Comparison of ENCODE assay signal across 10 cellular contexts in the genomic region with DNA sequence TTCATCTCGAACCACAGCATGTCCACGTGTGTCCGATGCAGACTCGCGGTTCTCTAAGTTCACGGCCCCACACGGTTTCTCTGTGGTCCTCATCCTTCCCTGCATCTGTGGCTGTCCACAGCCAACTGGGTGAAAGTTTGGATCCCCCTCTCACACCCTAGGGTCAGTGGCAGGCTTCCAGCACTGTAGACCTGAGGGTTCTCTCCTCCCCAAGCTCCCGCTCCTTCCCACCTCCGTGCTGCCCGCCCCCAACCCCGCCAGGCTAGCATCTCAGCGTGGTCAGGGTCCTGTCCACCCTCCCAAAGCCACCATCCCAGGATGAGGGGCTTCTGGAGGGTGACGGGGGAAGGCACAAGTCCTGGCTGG. TPM values are rescaled to one million over a fixed set of nuclear protein-coding genes. Genes with fewer than 3 reads are reported as not detected.
DNase-seq lines count a peak whose midpoint lies in the region; ATAC-seq and TF ChIP-seq lines count a peak whose summit lies in the region.
"Had no signal": no experiment of that assay in that cellular context is flagged by ENCODE, and none has a peak within 500 bp of the region (broad histone marks: within the 10 kb centered on the region; RNA-seq: fewer than 3 reads in every experiment).

No MANE protein-coding gene starts in this region.

- peak overlapping the region; percentile 26 for H3K4me3 ChIP-seq in ectodermal cell (ENCODE audit: insufficient read depth, low read depth, low read length)
- H3K4me3 ChIP-seq in mesodermal cell (ENCODE audit: extremely low read depth, insufficient read depth, low read length, poor library complexity, severe bottlenecking): no peak overlapping the region
- no peak overlapping the region for H3K4me3 ChIP-seq in upper lobe of right lung

- H3K4me1 ChIP-seq in ectodermal cell (ENCODE audit: control insufficient read depth, insufficient read depth, low read length): peaks cover 17% of the 10 kb centered on the region
- H3K4me1 ChIP-seq in mesodermal cell (ENCODE audit: control insufficient read depth, insufficient read depth, low read length, poor library complexity, severe bottlenecking): peaks cover 32% of the 10 kb centered on the region
- peaks cover 48% of the 10 kb centered on the region for H3K4me1 ChIP-seq in upper lobe of right lung

- intact Hi-C loops in upper lobe of right lung (cut with DNase I): no loop called here

- H3K9me3 ChIP-seq in ectodermal cell (ENCODE audit: control insufficient read depth, low read length) (no peaks in the 10 kb centered on the region), mesodermal cell (ENCODE audit: control insufficient read depth, low read length) (no peaks in the 10 kb centered on the region), upper lobe of right lung (no peaks in the 10 kb centered on the region)

- TF ChIP-seq CTCF in upper lobe of right lung (IDR thresholded peaks at IDR 0.05): no peak

- H3K36me3 ChIP-seq in ectodermal cell (ENCODE audit: control insufficient read depth, insufficient read depth, low read length): peaks cover 7% of the 10 kb centered on the region
- peaks cover 6% of the 10 kb centered on the region for H3K36me3 ChIP-seq in mesodermal cell (ENCODE audit: control insufficient read depth, insufficient read depth, low read length)
- H3K36me3 ChIP-seq in upper lobe of right lung: no peaks in the 10 kb centered on the region

- H3K27ac ChIP-seq in ectodermal cell (ENCODE audit: insufficient read depth, low read depth, low read length, poor library complexity, severe bottlenecking) (peak overlapping the region; percentile 95), mesodermal cell (ENCODE audit: low read depth, low read length, severe bottlenecking) (peak overlapping the region; percentile 87), upper lobe of right lung (peak overlapping the region; percentile 65)

- 60 to 62% methylated on average over 13 of the region's 13 CpGs for WGBS in ectodermal cell, 2 experiments
- WGBS in mesodermal cell (ENCODE audit: insufficient coverage in 2 of 2), 2 experiments: 78 to 90% methylated on average over 7 to 9 of the region's 13 CpGs

- peak; percentile 68 for DNase-seq in DMS 273 (lab: John Stamatoyannopoulos, UW; ENCODE audit: unreplicated experiment)
- DNase-seq in DMS 273 treated with DMSO at 0.1 percent for 48 hours (lab: John Stamatoyannopoulos, UW): no peak
- DNase-seq in upper lobe of right lung: peak; percentile 66
- no peak for DNase-seq in HuH-7.5 (ENCODE audit: low spot score)
- DNase-seq: activated T-cell treated with anti-CD3 and anti-CD28 coated beads, Interleukin-2, amount 50 U/mL, for 4 hours; NCI-H1048 had no signal

- ATAC-seq in upper lobe of right lung (no peak), GM21367 (IDR thresholded peaks at IDR 0.05; ENCODE audit: unreplicated experiment) (no peak), HG02870 (IDR thresholded peaks at IDR 0.05; ENCODE audit: unreplicated experiment) (no peak)
- ATAC-seq: activated T-cell treated with anti-CD3 and anti-CD28 coated beads, Interleukin-2, amount 50 U/mL, for 4 hours had no signal

- peaks cover 12% of the 10 kb centered on the region for H3K27me3 ChIP-seq in ectodermal cell (ENCODE audit: control insufficient read depth, insufficient read depth, low read length, poor library complexity, severe bottlenecking)
- no peaks in the 10 kb centered on the region for H3K27me3 ChIP-seq in upper lobe of right lung

RNA-seq across cellular contexts. Expression of gene ANGPTL4, which starts 3.0 kb away (rescaled TPM):
- 15.6 TPM for polyA plus RNA-seq in ectodermal cell (2013, experiment 1 of 4)
- polyA plus RNA-seq in ectodermal cell (2013, experiment 2 of 4): 10.1 TPM
- polyA plus RNA-seq in ectodermal cell (2013, experiment 3 of 4): 11.6 TPM
- 13.5 TPM for polyA plus RNA-seq in ectodermal cell (2013, experiment 4 of 4)
- polyA plus RNA-seq in mesodermal cell (2013, experiment 1 of 2): 10.0 TPM
- polyA plus RNA-seq in mesodermal cell (2013, experiment 2 of 2): 7.6 TPM
- 6.3 TPM for total RNA-seq in upper lobe of right lung

RNA-seq across cellular contexts. Expression of gene RAB11B, which starts 23.2 kb away (rescaled TPM):
- polyA plus RNA-seq in ectodermal cell (2013, experiment 1 of 4): 152 TPM
- polyA plus RNA-seq in ectodermal cell (2013, experiment 2 of 4): 138 TPM
- 113 TPM for polyA plus RNA-seq in ectodermal cell (2013, experiment 3 of 4)
- 124 TPM for polyA plus RNA-seq in ectodermal cell (2013, experiment 4 of 4)
- 111 TPM for polyA plus RNA-seq in mesodermal cell (2013, experiment 1 of 2)
- polyA plus RNA-seq in mesodermal cell (2013, experiment 2 of 2): 95.1 TPM
- 114 TPM for total RNA-seq in upper lobe of right lung

RNA-seq across cellular contexts. Expression of gene KANK3, which starts 23.9 kb away (rescaled TPM):
- polyA plus RNA-seq in ectodermal cell (2013, experiment 1 of 4): 1.2 TPM
- 0.59 TPM for polyA plus RNA-seq in ectodermal cell (2013, experiment 2 of 4)
- 0.43 TPM for polyA plus RNA-seq in ectodermal cell (2013, experiment 3 of 4)
- polyA plus RNA-seq in ectodermal cell (2013, experiment 4 of 4): 0.93 TPM
- 7.2 TPM for polyA plus RNA-seq in mesodermal cell (2013, experiment 1 of 2)
- 4.9 TPM for polyA plus RNA-seq in mesodermal cell (2013, experiment 2 of 2)
- 54.0 TPM for total RNA-seq in upper lobe of right lung

RNA-seq across cellular contexts. Expression of gene RPS28, which starts 45.6 kb away (rescaled TPM):
- polyA plus RNA-seq in ectodermal cell (2013, experiment 1 of 4): 1,396 TPM
- 1,388 TPM for polyA plus RNA-seq in ectodermal cell (2013, experiment 2 of 4)
- polyA plus RNA-seq in ectodermal cell (2013, experiment 3 of 4): 1,341 TPM
- 1,493 TPM for polyA plus RNA-seq in ectodermal cell (2013, experiment 4 of 4)
- polyA plus RNA-seq in mesodermal cell (2013, experiment 1 of 2): 1,106 TPM
- 958 TPM for polyA plus RNA-seq in mesodermal cell (2013, experiment 2 of 2)
- 1,645 TPM for total RNA-seq in upper lobe of right lung

RNA-seq across cellular contexts. Expression of gene NDUFA7, which starts 45.8 kb away (rescaled TPM):
- polyA plus RNA-seq in ectodermal cell (2013, experiment 1 of 4): 127 TPM
- 134 TPM for polyA plus RNA-seq in ectodermal cell (2013, experiment 2 of 4)
- polyA plus RNA-seq in ectodermal cell (2013, experiment 3 of 4): 112 TPM
- 131 TPM for polyA plus RNA-seq in ectodermal cell (2013, experiment 4 of 4)
- polyA plus RNA-seq in mesodermal cell (2013, experiment 1 of 2): 156 TPM
- 139 TPM for polyA plus RNA-seq in mesodermal cell (2013, experiment 2 of 2)
- 35.7 TPM for total RNA-seq in upper lobe of right lung

Comparison
In these comparisons a context has a peak if more than half of its experiments do, and no peak if none do; other contexts are left out.
1. DNase-seq: peak in DMS 273 (single experiment) and upper lobe of right lung (single experiment); none in DMS 273 treated with DMSO at 0.1 percent for 48 hours (single experiment) and HuH-7.5 (single experiment).
2. Peak in every context shown above with its lines, with median percentiles within 50 percentile points of each other: H3K27ac ChIP-seq.